Comparison of ENCODE assay signal across 21 cellular contexts in the genomic region with DNA sequence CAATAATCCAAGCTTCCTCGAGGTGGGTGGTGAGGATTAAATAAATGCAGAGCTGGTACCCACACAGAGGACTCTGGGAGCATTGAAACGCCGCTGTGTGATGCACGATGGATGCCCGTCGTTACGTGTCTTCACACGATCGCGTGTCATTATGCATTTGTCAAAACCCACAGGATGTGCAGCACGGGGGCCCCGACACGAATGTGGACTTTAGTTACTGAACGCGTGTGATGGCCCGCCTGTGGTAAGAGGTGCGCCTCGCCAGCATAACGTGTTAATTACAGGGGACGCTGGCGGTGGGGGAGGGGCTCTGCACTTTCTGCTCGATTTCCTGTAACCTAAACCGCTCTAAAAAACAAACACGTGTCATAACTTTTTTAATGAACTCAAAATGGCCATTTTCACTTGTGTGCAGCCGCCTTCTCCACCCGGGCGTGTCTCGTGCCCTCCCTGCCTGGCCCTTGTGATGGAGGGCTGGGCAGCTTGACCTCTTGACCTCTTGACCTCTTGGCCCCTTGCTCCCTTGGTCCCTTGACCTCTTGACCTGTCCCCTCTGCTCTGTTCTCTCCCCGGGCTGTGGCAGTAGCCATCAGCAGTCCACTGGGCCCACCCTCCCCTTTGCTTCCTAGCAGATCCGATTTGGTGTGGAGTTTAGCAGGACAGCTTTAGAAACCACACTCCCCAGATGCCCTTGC. TPM values are rescaled to one million over a fixed set of nuclear protein-coding genes. Genes with fewer than 3 reads are reported as not detected.
"Had no signal": no experiment of that assay in that cellular context is flagged by ENCODE, and none has a peak within 500 bp of the region (broad histone marks: within the 10 kb centered on the region; RNA-seq: fewer than 3 reads in every experiment).

No MANE protein-coding gene starts in this region.

- DNase-seq: activated CD4-positive, alpha-beta T cell treated with anti-CD3 and anti-CD28 coated beads, Interleukin-2, amount 50 U/mL, for 4 hours; activated CD4-positive, CD25-positive, alpha-beta regulatory T cell treated with anti-CD3 and anti-CD28 coated beads, Interleukin-2, amount 50 U/mL, for 72 hours; activated naive CD4-positive, alpha-beta T cell; activated T-cell treated with anti-CD3 and anti-CD28 coated beads for 4 hours; anterior cingulate cortex; cerebellar nuclear complex; endodermal cell; heart right ventricle; left colon; occipital lobe; stimulated activated naive CD8-positive, alpha-beta T cell treated with anti-CD3 and anti-CD28 coated beads, Interleukin-15, amount 100 ng/mL, for 72 hours had no signal

- H3K36me3 Mint-ChIP-seq: natural killer cell treated with Interleukin-12 subunit alpha and Interleukin-12 subunit beta and Interleukin-15 and Interleukin-18, amount 100 ng/mL, for 72 hours; type B pancreatic cell had no signal

- H3K4me3 ChIP-seq: gastrocnemius medialis, heart right ventricle, mucosa of descending colon, prostate gland, smooth muscle cell had no signal

- H3K27ac Mint-ChIP-seq: dendritic cell treated with granulocyte-macrophage colony-stimulating factor and Interleukin-4, amounts not matched to agents 40 ng/mL and 50 ng/mL, for 4 days; endodermal cell; natural killer cell treated with Interleukin-12 subunit alpha and Interleukin-12 subunit beta and Interleukin-15 and Interleukin-18, amount 100 ng/mL, for 72 hours; stimulated activated naive CD8-positive, alpha-beta T cell treated with anti-CD3 and anti-CD28 coated beads, Interleukin-15, amount 100 ng/mL, for 72 hours; T-helper 2 cell treated with Interferon-gamma antibody and Interleukin-4, amounts not matched to agents 5 μg/mL and 100 μg/mL, for 36 hours; type B pancreatic cell had no signal

- ATAC-seq: gastrocnemius medialis; left colon; mucosa of descending colon; natural killer cell treated with Interleukin-12 subunit alpha and Interleukin-12 subunit beta and Interleukin-15 and Interleukin-18, amount 100 ng/mL, for 72 hours; right cardiac atrium; stimulated activated naive CD8-positive, alpha-beta T cell treated with anti-CD3 and anti-CD28 coated beads, Interleukin-15, amount 100 ng/mL, for 72 hours had no signal

- H3K27ac ChIP-seq: gastrocnemius medialis, heart right ventricle, prostate gland had no signal

- H3K36me3 ChIP-seq: gastrocnemius medialis, heart right ventricle, prostate gland had no signal

- H3K9me3 ChIP-seq: gastrocnemius medialis, mucosa of descending colon, prostate gland had no signal

- H3K4me1 ChIP-seq: gastrocnemius medialis, heart right ventricle, prostate gland had no signal

- H3K27me3 Mint-ChIP-seq: natural killer cell treated with Interleukin-12 subunit alpha and Interleukin-12 subunit beta and Interleukin-15 and Interleukin-18, amount 100 ng/mL, for 72 hours had no signal

- H3K9me3 Mint-ChIP-seq: natural killer cell treated with Interleukin-12 subunit alpha and Interleukin-12 subunit beta and Interleukin-15 and Interleukin-18, amount 100 ng/mL, for 72 hours; type B pancreatic cell had no signal

- H3K4me3 Mint-ChIP-seq: dendritic cell treated with granulocyte-macrophage colony-stimulating factor and Interleukin-4, amounts not matched to agents 40 ng/mL and 50 ng/mL, for 4 days; endodermal cell; natural killer cell treated with Interleukin-12 subunit alpha and Interleukin-12 subunit beta and Interleukin-15 and Interleukin-18, amount 100 ng/mL, for 72 hours; stimulated activated naive CD8-positive, alpha-beta T cell treated with anti-CD3 and anti-CD28 coated beads, Interleukin-15, amount 100 ng/mL, for 72 hours; T-helper 2 cell treated with Interferon-gamma antibody and Interleukin-4, amounts not matched to agents 5 μg/mL and 100 μg/mL, for 36 hours; type B pancreatic cell had no signal

- H3K4me1 Mint-ChIP-seq: endodermal cell; stimulated activated naive CD8-positive, alpha-beta T cell treated with anti-CD3 and anti-CD28 coated beads, Interleukin-15, amount 100 ng/mL, for 72 hours had no signal

RNA-seq across cellular contexts. Expression of gene GALNT9, which starts 33.7 kb away (rescaled TPM):
- total RNA-seq: epithelial cell of proximal tubule; gastrocnemius medialis; natural killer cell treated with Interleukin-12 subunit alpha and Interleukin-12 subunit beta and Interleukin-15 and Interleukin-18, amount 100 ng/mL, for 72 hours; smooth muscle cell had no signal
